Comparison of ENCODE assay signal across 35 cellular contexts in genomic region chr15:71821547-71822129, GRCh38. TPM values are rescaled to one million over a fixed set of nuclear protein-coding genes. Genes with fewer than 3 reads are reported as not detected.
"Had no signal": no experiment of that assay in that cellular context is flagged by ENCODE, and none has a peak within 500 bp of the region (broad histone marks: within the 10 kb centered on the region; RNA-seq: fewer than 3 reads in every experiment).

No MANE protein-coding gene starts in this region.

- H3K79me2 ChIP-seq: hepatocyte had no signal

- H3K4me1 ChIP-seq: esophagus squamous epithelium, gastroesophageal sphincter, heart right ventricle had no signal

- H3K27me3 ChIP-seq: brain microvascular endothelial cell, dorsolateral prefrontal cortex, esophagus squamous epithelium, gastroesophageal sphincter, heart right ventricle, hepatocyte had no signal

- H3K27ac ChIP-seq: brain microvascular endothelial cell, coronary artery, dorsolateral prefrontal cortex, esophagus squamous epithelium, gastroesophageal sphincter, heart right ventricle, hepatocyte, WERI-Rb-1 had no signal

- H2AFZ ChIP-seq: hepatocyte had no signal

- H3K4me2 ChIP-seq: hepatocyte had no signal

- ATAC-seq: activated CD4-positive, CD25-positive, alpha-beta regulatory T cell treated with anti-CD3 and anti-CD28 coated beads, Interleukin-2, amount 50 U/mL, for 24 hours; activated CD8-positive, alpha-beta memory T cell treated with anti-CD3 and anti-CD28 coated beads, Interleukin-2, amount 10 ng/mL, durations not matched to agents 7 days and 5 days; activated CD8-positive, alpha-beta T cell treated with anti-CD3 and anti-CD28 coated beads, Interleukin-2, amount 10 ng/mL, durations not matched to agents 7 days and 5 days; activated naive CD4-positive, alpha-beta T cell treated with anti-CD3 and anti-CD28 coated beads, Interleukin-2, amount 50 U/mL, for 72 hours; activated T-cell treated with anti-CD3 and anti-CD28 coated beads, Interleukin-2, amount 50 U/mL, for 72 hours; gastroesophageal sphincter; heart right ventricle; T-helper 17 cell had no signal

- DNase-seq: activated B cell treated with CpG ODN at 0.5 μM for 24 hours; activated CD4-positive, alpha-beta T cell treated with anti-CD3 and anti-CD28 coated beads for 48 hours; activated CD4-positive, alpha-beta T cell treated with anti-CD3 and anti-CD28 coated beads, Interleukin-2, amount 50 U/mL, for 1 hour; activated CD4-positive, alpha-beta T cell treated with anti-CD3 and anti-CD28 coated beads, Interleukin-2, amount 50 U/mL, for 48 hours; activated CD8-positive, alpha-beta memory T cell treated with anti-CD3 and anti-CD28 coated beads, Interleukin-2, amount 10 ng/mL, durations not matched to agents 7 days and 5 days; activated CD8-positive, alpha-beta memory T cell treated with anti-CD3 and anti-CD28 coated beads, Interleukin-2, amount 50 U/mL, for 48 hours; activated CD8-positive, alpha-beta T cell treated with anti-CD3 and anti-CD28 coated beads, Interleukin-2, amount 10 ng/mL, durations not matched to agents 7 days and 5 days; activated gamma-delta T cell; activated naive CD4-positive, alpha-beta T cell; activated naive CD4-positive, alpha-beta T cell treated with anti-CD3 and anti-CD28 coated beads, Interleukin-2, amount 10 ng/mL, durations not matched to agents 7 days and 5 days; activated naive CD8-positive, alpha-beta T cell treated with anti-CD3 and anti-CD28 coated beads, Interleukin-2, amount 10 ng/mL, durations not matched to agents 7 days and 5 days; activated T-cell treated with anti-CD3 and anti-CD28 coated beads for 4 hours; activated T-cell treated with anti-CD3 and anti-CD28 coated beads, Interleukin-2, amount 50 U/mL, for 24 hours; activated T-cell treated with anti-CD3 and anti-CD28 coated beads, Interleukin-2, amount 50 U/mL, for 72 hours; amniotic stem cell; anterior cingulate cortex; brain microvascular endothelial cell; dorsolateral prefrontal cortex; effector memory CD4-positive, alpha-beta T cell; erythroblast; esophagus squamous epithelium; foreskin melanocyte; heart right ventricle; T-helper 17 cell; T1000; WERI-Rb-1 had no signal

- H3K4me3 ChIP-seq: coronary artery, dorsolateral prefrontal cortex, esophagus squamous epithelium, gastroesophageal sphincter, heart right ventricle, hepatocyte had no signal

- FAIRE-seq: astrocyte, bronchial epithelial cell had no signal

RNA-seq across cellular contexts. Expression of gene NR2E3, which starts 11.3 kb away (rescaled TPM):
- total RNA-seq: activated B cell treated with CpG ODN at 0.5 μM for 24 hours; activated CD8-positive, alpha-beta memory T cell treated with anti-CD3 and anti-CD28 coated beads for 36 hours; activated CD8-positive, alpha-beta memory T cell treated with anti-CD3 and anti-CD28 coated beads, Interleukin-2, amount 10 ng/mL, durations not matched to agents 7 days and 5 days; activated CD8-positive, alpha-beta T cell treated with anti-CD3 and anti-CD28 coated beads, Interleukin-2, amount 10 ng/mL, durations not matched to agents 7 days and 5 days; activated naive CD4-positive, alpha-beta T cell treated with anti-CD3 and anti-CD28 coated beads, Interleukin-2, amount 50 U/mL, for 72 hours; activated naive CD8-positive, alpha-beta T cell treated with anti-CD3 and anti-CD28 coated beads, Interleukin-2, amount 10 ng/mL, durations not matched to agents 7 days and 5 days; activated T-cell treated with anti-CD3 and anti-CD28 coated beads, Interleukin-2, amount 50 U/mL, for 72 hours; astrocyte; cardiac septum; gastroesophageal sphincter; hepatocyte; T-helper 17 cell had no signal
